Comparison of ENCODE assay signal across 25 cellular contexts in the genomic region with DNA sequence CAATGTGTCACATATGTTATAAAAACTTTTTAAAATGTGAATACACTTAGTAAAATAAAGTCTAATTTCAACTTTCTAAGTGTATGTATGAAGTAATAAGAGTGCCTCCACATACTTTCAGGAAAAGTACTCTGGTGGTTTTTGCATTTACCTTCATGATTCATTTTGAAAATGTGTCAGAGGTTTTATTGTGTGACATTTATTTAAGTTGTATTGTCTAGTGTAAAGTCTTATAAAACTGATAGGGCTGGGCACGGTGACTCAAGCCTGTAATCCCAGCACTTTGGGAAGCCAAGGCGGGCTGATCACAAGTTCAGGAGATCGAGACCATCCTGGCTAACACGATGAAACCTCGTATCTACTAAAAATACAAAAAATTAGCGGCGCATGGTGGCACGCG.
DNase-seq lines count a peak whose midpoint lies in the region; ATAC-seq, FAIRE-seq and TF ChIP-seq lines count a peak whose summit lies in the region.
"Had no signal": no experiment of that assay in that cellular context is flagged by ENCODE, and none has a peak within 500 bp of the region (broad histone marks: within the 10 kb centered on the region; RNA-seq: fewer than 3 reads in every experiment).

No MANE protein-coding gene starts in this region.

- TF ChIP-seq CTCF in mammary epithelial cell (conservative IDR thresholded peaks at IDR 0.05 in 1 of 2, IDR thresholded peaks at IDR 0.05 in 1 of 2; ENCODE audit: extremely low read depth in 1 of 2, insufficient read depth in 1 of 2, low read depth in 1 of 2, low read length in 2 of 2), result no peak
- TF ChIP-seq CTCF in MCF 10A (IDR thresholded peaks at IDR 0.05; ENCODE audit: unreplicated experiment), result no peak
- TF ChIP-seq CTCF in epithelial cell of esophagus (IDR thresholded peaks at IDR 0.05; ENCODE audit: insufficient read depth, low read depth, low read length, missing control alignments), result no peak
- TF ChIP-seq CTCF in nephron progenitor cell (IDR thresholded peaks at IDR 0.05), result no peak

- H3K27me3 Mint-ChIP-seq in MCF 10A (ENCODE audit: insufficient read depth, unreplicated experiment) (no peaks in the 10 kb centered on the region), nephron progenitor cell (ENCODE audit: low read depth, poor library complexity) (peaks cover 5% of the 10 kb centered on the region)
- H3K27me3 Mint-ChIP-seq: CD4-positive, alpha-beta T cell; CD8-positive, alpha-beta memory T cell had no signal

- H3K9ac ChIP-seq in mammary epithelial cell (ENCODE audit: insufficient read depth, low read length), result no peak overlapping the region
- H3K9ac ChIP-seq: BLaER1 treated with 17β-estradiol and CSF1 and Interleukin-3, amounts not matched to agents 10 nM and 100 nM had no signal

- BruUV-seq in mammary epithelial cell (replicated peaks; lab: Mats Ljungman, UMichigan) (no TSS peak), MCF 10A (replicated peaks; lab: Mats Ljungman, UMichigan) (no TSS peak)

- WGBS in mammary epithelial cell (ENCODE audit: low coverage, missing lambda C conversion rate), result 95% methylated on average over 9 of the region's 9 CpGs

- H3K9me3 Mint-ChIP-seq in MCF 10A (ENCODE audit: unreplicated experiment) (no peaks in the 10 kb centered on the region), nephron progenitor cell (no peaks in the 10 kb centered on the region)
- H3K9me3 Mint-ChIP-seq: CD4-positive, alpha-beta T cell; CD8-positive, alpha-beta memory T cell; GM23338; H9 had no signal

- H3K27ac ChIP-seq in mammary epithelial cell (ENCODE audit: insufficient read depth, low read depth, low read length), result no peak overlapping the region
- H3K27ac ChIP-seq: A549; BLaER1 treated with 17β-estradiol and CSF1 and Interleukin-3, amounts not matched to agents 10 nM and 100 nM had no signal

- intact Hi-C loops in mammary epithelial cell (cut with micrococcal nuclease), result no loop called here
- intact Hi-C loops in MCF 10A (cut with micrococcal nuclease), result no loop called here

- H3K36me3 Mint-ChIP-seq in MCF 10A (ENCODE audit: insufficient read depth, unreplicated experiment) (no peaks in the 10 kb centered on the region), nephron progenitor cell (ENCODE audit: low read depth) (no peaks in the 10 kb centered on the region)

- DNase-seq in mammary epithelial cell, result peak; percentile 38
- DNase-seq in MCF 10A (ENCODE audit: unreplicated experiment), result no peak
- no peak for DNase-seq in RCC 7860 (ENCODE audit: low spot score)
- DNase-seq in epithelial cell of esophagus (ENCODE audit: low read depth), result peak; percentile 5
- no peak for DNase-seq in NCI-H1694 (lab: John Stamatoyannopoulos, UW)
- DNase-seq in nephron progenitor cell, result no peak
- DNase-seq: 8988T; ACHN; AML-193; BE2C; Calu3; CD4-positive, alpha-beta T cell; CD8-positive, alpha-beta memory T cell; DMS53; DMS79 treated with DMSO at 0.1 percent for 48 hours; GF-D8; H9 had no signal

- H3K27me3 ChIP-seq in mammary epithelial cell (ENCODE audit: insufficient read depth, low read length), result no peaks in the 10 kb centered on the region
- H3K27me3 ChIP-seq: BLaER1 treated with 17β-estradiol and CSF1 and Interleukin-3, amounts not matched to agents 10 nM and 100 nM had no signal

- H3K4me3 Mint-ChIP-seq in MCF 10A (ENCODE audit: unreplicated experiment) (no peak overlapping the region), nephron progenitor cell (no peak overlapping the region)
- H3K4me3 Mint-ChIP-seq: CD14-positive monocyte; CD4-positive, alpha-beta T cell; CD8-positive, alpha-beta memory T cell; GM23338; H9 had no signal

- peak; percentile 39 for FAIRE-seq in RCC 7860 (lab: Jason Lieb, UNC)
- FAIRE-seq: GM12891, GM18507 had no signal

- H3K4me1 Mint-ChIP-seq in MCF 10A (ENCODE audit: insufficient read depth, unreplicated experiment), result no peaks in the 10 kb centered on the region
- no peaks in the 10 kb centered on the region for H3K4me1 Mint-ChIP-seq in nephron progenitor cell
- H3K4me1 Mint-ChIP-seq: CD14-positive monocyte; CD8-positive, alpha-beta memory T cell; GM23338; H9 had no signal

- in situ Hi-C loops in mammary epithelial cell (cut with MboI; ENCODE audit: low sequenced_read_pairs in 2 of 2), result no loop called here

- H3K27ac Mint-ChIP-seq in MCF 10A (ENCODE audit: low read depth, unreplicated experiment) (no peak overlapping the region), nephron progenitor cell (no peak overlapping the region)
- H3K27ac Mint-ChIP-seq: CD14-positive monocyte; CD4-positive, alpha-beta T cell; CD8-positive, alpha-beta memory T cell; GM23338; H9 had no signal

- no peaks in the 10 kb centered on the region for H3K79me2 ChIP-seq in mammary epithelial cell (ENCODE audit: insufficient read depth, low read length)

- H3K4me3 ChIP-seq in mammary epithelial cell (replicated peaks in 1 of 3; ENCODE audit: insufficient read depth in 1 of 3, low read depth in 2 of 3, low read length in 3 of 3) (no peak overlapping the region), epithelial cell of esophagus (ENCODE audit: low read length) (no peak overlapping the region)
- H3K4me3 ChIP-seq: A549; BLaER1 treated with 17β-estradiol and CSF1 and Interleukin-3, amounts not matched to agents 10 nM and 100 nM; GM23338 had no signal

- CTCF ChIA-PET in mammary epithelial cell (lab: Charles Lee; ENCODE audit: low non-redundant PET) (no interaction called here), MCF 10A (lab: Yijun Ruan, JAX) (no interaction called here)

- no peak overlapping the region for H2AFZ ChIP-seq in mammary epithelial cell (ENCODE audit: low read depth, low read length)
- H2AFZ ChIP-seq: GM23338 had no signal

- no peak overlapping the region for H3K4me2 ChIP-seq in mammary epithelial cell (ENCODE audit: insufficient read depth, low read depth, low read length)
- H3K4me2 ChIP-seq: A549; BLaER1 treated with 17β-estradiol and CSF1 and Interleukin-3, amounts not matched to agents 10 nM and 100 nM; GM23338 had no signal

- H3K36me3 ChIP-seq in mammary epithelial cell (ENCODE audit: insufficient read depth, low read length), result no peaks in the 10 kb centered on the region
- H3K36me3 ChIP-seq: BE2C; BLaER1 treated with 17β-estradiol and CSF1 and Interleukin-3, amounts not matched to agents 10 nM and 100 nM had no signal

- H3K4me1 ChIP-seq in mammary epithelial cell (ENCODE audit: insufficient read depth, low read length), result no peaks in the 10 kb centered on the region
- H3K4me1 ChIP-seq: A549; BE2C; BLaER1 treated with 17β-estradiol and CSF1 and Interleukin-3, amounts not matched to agents 10 nM and 100 nM had no signal

- no peaks in the 10 kb centered on the region for H3K9me3 ChIP-seq in mammary epithelial cell (replicated peaks; ENCODE audit: insufficient read depth, low read length)
- H3K9me3 ChIP-seq: A549; BE2C; BLaER1 treated with 17β-estradiol and CSF1 and Interleukin-3, amounts not matched to agents 10 nM and 100 nM had no signal

- dilution Hi-C loops in mammary epithelial cell (cut with HindIII; ENCODE audit: low sequenced_read_pairs), result loop anchor here (10.0 kb wide), 1 partner anchor 63 kb away; no protein-coding TSS in a partner anchor

- POLR2A ChIA-PET in MCF 10A (lab: Yijun Ruan, JAX), result no interaction called here

- no peak for ATAC-seq in HG02938 (IDR thresholded peaks at IDR 0.05; ENCODE audit: unreplicated experiment)
- ATAC-seq: A549, GM23338, HCT116 had no signal

- H4K20me1 ChIP-seq in mammary epithelial cell (ENCODE audit: insufficient read depth, low read length), result no peaks in the 10 kb centered on the region
- H4K20me1 ChIP-seq: BLaER1 treated with 17β-estradiol and CSF1 and Interleukin-3, amounts not matched to agents 10 nM and 100 nM had no signal

Comparison
In these comparisons a context has a peak if more than half of its experiments do, and no peak if none do; other contexts are left out.
1. DNase-seq: peak in mammary epithelial cell (single experiment) and epithelial cell of esophagus (single experiment); none in MCF 10A (single experiment), RCC 7860 (single experiment), NCI-H1694 (single experiment) and nephron progenitor cell (single experiment).